1 cellular context compared by ENCODE assay signal in genomic region chr17:8941520-8941919, GRCh38.
A peak's percentile ranks its signal among the peaks of the same experiment; 100 is the strongest.
TF ChIP-seq lines count a peak whose summit lies in the region.

No MANE protein-coding gene starts in this region.

TF ChIP-seq in GM12878, 131 proteins besides CTCF, POLR2A, EP300 and RAD21 (continued from another document):
- TF ChIP-seq CUX1 (IDR thresholded peaks at IDR 0.05; ENCODE audit: insufficient replicate concordance, low read depth, low read length): no peak
- TF ChIP-seq FOXK2 (IDR thresholded peaks at IDR 0.05): no peak
- no peak for TF ChIP-seq CBX5 (IDR thresholded peaks at IDR 0.05; ENCODE audit: low read depth)
- TF ChIP-seq ZSCAN29 (IDR thresholded peaks at IDR 0.05): no peak
- TF ChIP-seq BACH1 (IDR thresholded peaks at IDR 0.05; ENCODE audit: borderline replicate concordance): peak; percentile 65; the same call in 1 of the 2 replicates
- TF ChIP-seq NFXL1 (IDR thresholded peaks at IDR 0.05; ENCODE audit: borderline replicate concordance): no peak
- peak; percentile 80 to 84 for TF ChIP-seq BHLHE40 (IDR thresholded peaks at IDR 0.05; ENCODE audit: borderline replicate concordance in 1 of 2, low read depth in 2 of 2, low read length in 1 of 2)
- TF ChIP-seq MAX (IDR thresholded peaks at IDR 0.05; ENCODE audit: low read depth, low read length): peak; percentile 86
